15 cellular contexts compared by ENCODE assay signal in the genomic region with DNA sequence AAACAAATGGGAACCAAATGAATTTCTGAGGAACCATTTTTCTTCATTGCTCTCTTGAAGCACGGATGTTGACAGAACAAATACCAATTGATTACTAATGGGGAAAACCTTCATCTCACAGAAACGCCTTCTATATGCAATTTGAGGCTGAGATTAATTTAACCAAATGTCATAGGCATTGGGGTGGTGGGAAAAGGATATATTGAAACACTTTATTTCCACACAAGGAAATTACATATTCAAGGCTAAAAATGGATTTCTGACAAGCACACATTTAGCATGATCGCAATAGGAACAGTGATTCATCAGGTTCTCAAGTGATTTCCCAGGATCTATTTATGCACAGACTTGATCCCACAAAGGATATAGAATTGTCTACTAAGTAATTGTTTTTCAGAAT.
DNase-seq lines count a peak whose midpoint lies in the region; ATAC-seq and TF ChIP-seq lines count a peak whose summit lies in the region.
"Had no signal": no experiment of that assay in that cellular context is flagged by ENCODE, and none has a peak within 500 bp of the region (broad histone marks: within the 10 kb centered on the region; RNA-seq: fewer than 3 reads in every experiment).

No MANE protein-coding gene starts in this region.

- DNase-seq in HS-5 (ENCODE audit: low read depth) (peak; percentile 18), choroid plexus epithelial cell (ENCODE audit: low read depth) (peak; percentile 42), iris pigment epithelial cell (ENCODE audit: low read depth) (peak; percentile 79), thoracic aorta (ENCODE audit: low spot score) (no peak), epidermal melanocyte (ENCODE audit: insufficient read length, low spot score) (no peak), OCI-M2 (lab: John Stamatoyannopoulos, UW; ENCODE audit: unreplicated experiment) (no peak)
- DNase-seq: CD4-positive, alpha-beta memory T cell; NCI-H1417 treated with DMSO at 0.1 percent for 48 hours; NCI-H1930; NCI-H226; NCI-H524 treated with DMSO at 0.1 percent for 48 hours; PC-9 had no signal

- peaks cover 13 to 43% of the 10 kb centered on the region in 2 donors for H3K4me1 ChIP-seq in thoracic aorta (ENCODE audit: control insufficient read depth in 1 of 2, low read depth in 2 of 2)
- H3K4me1 ChIP-seq: BLaER1 had no signal

- H3K27me3 ChIP-seq in thoracic aorta (replicated peaks; ENCODE audit: insufficient read depth): no peaks in the 10 kb centered on the region
- H3K27me3 ChIP-seq: BLaER1 had no signal

- H3K27ac ChIP-seq in thoracic aorta: peak overlapping the region; percentile 6 to 41
- H3K27ac ChIP-seq: BLaER1, KMS-11, PC-9 had no signal

- H3K9me3 ChIP-seq in thoracic aorta: no peaks in the 10 kb centered on the region
- H3K9me3 ChIP-seq: BLaER1 had no signal

- H3K4me3 ChIP-seq in choroid plexus epithelial cell (ENCODE audit: low read depth, low read length): no peak overlapping the region
- no peak overlapping the region for H3K4me3 ChIP-seq in thoracic aorta
- H3K4me3 ChIP-seq: BLaER1, PC-9 had no signal

- no peak for TF ChIP-seq CTCF in choroid plexus epithelial cell (conservative IDR thresholded peaks at IDR 0.05; ENCODE audit: low read depth, low read length)
- TF ChIP-seq CTCF in thoracic aorta (IDR thresholded peaks at IDR 0.05): no peak

- H3K36me3 ChIP-seq in thoracic aorta: no peaks in the 10 kb centered on the region
- H3K36me3 ChIP-seq: BLaER1 had no signal

- ATAC-seq in thoracic aorta (ENCODE audit: insufficient number of reproducible peaks, low FRiP score, low read depth) (no peak), HG03045 (IDR thresholded peaks at IDR 0.05; ENCODE audit: unreplicated experiment) (no peak)

Comparison
In these comparisons a context has a peak if more than half of its experiments do, and no peak if none do; other contexts are left out.
1. DNase-seq: peak in HS-5 (single experiment), choroid plexus epithelial cell (single experiment) and iris pigment epithelial cell (single experiment); none in thoracic aorta (single experiment), epidermal melanocyte (single experiment) and OCI-M2 (single experiment).